30 cellular contexts compared by ENCODE assay signal in genomic region chr1:85326851-85327250, GRCh38.
"Had no signal": no experiment of that assay in that cellular context is flagged by ENCODE, and none has a peak within 500 bp of the region (broad histone marks: within the 10 kb centered on the region; RNA-seq: fewer than 3 reads in every experiment).

No MANE protein-coding gene starts in this region.

- H3K9me3 ChIP-seq: gastroesophageal sphincter, pancreas, psoas muscle, stomach, thyroid gland, upper lobe of right lung had no signal

- H3K27me3 ChIP-seq: brain microvascular endothelial cell, dorsolateral prefrontal cortex, gastroesophageal sphincter, pancreas, stomach, thyroid gland, upper lobe of right lung had no signal

- H3K36me3 ChIP-seq: brain microvascular endothelial cell, gastroesophageal sphincter, pancreas, stomach, thyroid gland, upper lobe of right lung had no signal

- FAIRE-seq: astrocyte, pancreas had no signal

- H3K27ac ChIP-seq: brain microvascular endothelial cell, coronary artery, dorsolateral prefrontal cortex, gastroesophageal sphincter, psoas muscle, stomach, thyroid gland, upper lobe of right lung had no signal

- H3K4me3 ChIP-seq: coronary artery, dorsolateral prefrontal cortex, gastroesophageal sphincter, pancreas, psoas muscle, smooth muscle cell, stomach, thyroid gland, upper lobe of right lung had no signal

- DNase-seq: activated CD4-positive, alpha-beta T cell treated with anti-CD3 and anti-CD28 coated beads, Interleukin-2, amount 10 ng/mL, durations not matched to agents 24 days and 14 days; activated CD4-positive, CD25-positive, alpha-beta regulatory T cell treated with anti-CD3 and anti-CD28 coated beads, Interleukin-2, amount 50 U/mL, for 72 hours; activated CD8-positive, alpha-beta T cell treated with anti-CD3 and anti-CD28 coated beads for 36 hours; activated gamma-delta T cell treated with Interleukin-2 at 50 U/mL for 16 hours; activated naive CD4-positive, alpha-beta T cell treated with anti-CD3 and anti-CD28 coated beads, Interleukin-2, amount 50 U/mL, for 16 hours; activated T-cell treated with anti-CD3 and anti-CD28 coated beads, Interleukin-2, amount 50 U/mL, for 4 hours; amniotic stem cell; brain microvascular endothelial cell; dorsolateral prefrontal cortex; effector memory CD4-positive, alpha-beta T cell; head of caudate nucleus; hippocampal formation; left cardiac atrium; left ventricle myocardium superior; mammary epithelial cell; midbrain; naive thymus-derived CD4-positive, alpha-beta T cell; pancreas; psoas muscle; stimulated activated CD4-positive, alpha-beta T cell treated with anti-CD3 and anti-CD28 coated beads, Interleukin-1b, Interleukin-23, amount 100 ng/mL, for 48 hours; stimulated activated naive B cell treated with anti-CD40 and anti-IgM and Interleukin-4, amounts not matched to agents 10 μg/mL and 1 μg/mL and 100 μg/mL, for 72 hours; stomach; T-helper 2 cell; thyroid gland; upper lobe of right lung had no signal

- ATAC-seq: activated CD8-positive, alpha-beta T cell treated with anti-CD3 and anti-CD28 coated beads for 36 hours; activated T-cell treated with anti-CD3 and anti-CD28 coated beads, Interleukin-2, amount 50 U/mL, for 4 hours; activated T-helper 17 cell treated with anti-CD3 and anti-CD28 coated beads, Interleukin-2, amount 50 U/mL, for 72 hours; gastroesophageal sphincter; left cardiac atrium; left ventricle myocardium superior; naive thymus-derived CD4-positive, alpha-beta T cell; psoas muscle; stimulated activated naive B cell treated with anti-CD40 and anti-IgM and Interleukin-4, amounts not matched to agents 10 μg/mL and 1 μg/mL and 100 μg/mL, for 72 hours; upper lobe of right lung had no signal

- H3K4me2 ChIP-seq: smooth muscle cell had no signal
